In the genomic region with DNA sequence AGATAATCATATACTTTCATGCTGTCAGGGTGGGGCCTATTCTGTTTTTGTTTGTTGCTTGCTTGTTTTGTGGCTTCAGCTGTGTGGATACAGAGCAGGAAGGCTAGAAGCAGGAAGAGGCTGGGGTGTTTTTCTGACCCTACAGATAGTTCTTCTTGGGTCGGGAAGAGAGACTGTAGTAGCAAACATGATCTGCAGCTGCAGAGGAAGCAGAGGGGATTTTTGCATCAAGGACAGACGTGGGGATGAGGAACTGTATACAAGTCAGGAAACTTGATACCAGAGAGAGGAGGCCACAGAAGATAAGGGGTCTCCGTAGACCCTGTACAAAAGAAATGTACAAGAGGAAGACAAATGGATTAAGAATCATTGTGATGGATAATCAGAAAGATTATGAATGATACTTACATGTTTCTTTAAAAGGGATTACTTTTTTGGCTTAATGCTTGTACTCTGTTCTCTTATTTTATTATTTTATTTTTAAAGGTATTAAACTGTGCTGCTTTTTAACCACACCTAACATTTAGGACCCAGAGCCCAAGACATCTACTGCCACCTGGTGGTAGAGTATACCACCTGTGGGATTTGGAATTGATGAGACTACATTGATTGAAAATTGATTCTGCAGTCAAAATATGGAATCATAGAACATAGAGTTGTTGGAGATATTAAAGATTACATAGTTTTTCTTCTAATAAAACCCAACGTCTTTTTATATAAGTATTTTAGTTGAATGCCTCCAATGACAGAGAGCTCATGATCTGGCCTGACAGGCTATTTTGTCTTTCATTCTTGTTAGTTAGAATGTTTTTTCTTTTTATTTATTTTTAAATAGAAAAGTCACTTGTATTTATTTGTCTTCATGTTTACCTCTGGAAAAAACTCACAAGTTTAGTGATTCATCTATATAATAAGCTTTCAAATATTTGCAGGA, we compare ENCODE assay signal across 8 cellular contexts. TPM values are rescaled to one million over a fixed set of nuclear protein-coding genes. Genes with fewer than 3 reads are reported as not detected.
DNase-seq lines count a peak whose midpoint lies in the region; ATAC-seq and TF ChIP-seq lines count a peak whose summit lies in the region.

No MANE protein-coding gene starts in this region.

- H3K79me2 ChIP-seq in trophoblast cell (ENCODE audit: control insufficient read depth, insufficient read depth, low read length, poor library complexity) = no peaks in the 10 kb centered on the region

- H3K14ac ChIP-seq in trophoblast cell (ENCODE audit: low read length) = no peak overlapping the region

- TF ChIP-seq RAD21 in Ishikawa (IDR thresholded peaks at IDR 0.05; ENCODE audit: low read depth) = peak; percentile 81

- H3K18ac ChIP-seq in trophoblast cell (ENCODE audit: low read length) = no peak overlapping the region

- no peak overlapping the region for H2AK5ac ChIP-seq in trophoblast cell (ENCODE audit: low read length)

- no peaks in the 10 kb centered on the region for H3K9me3 ChIP-seq in trophoblast cell (ENCODE audit: insufficient read depth, low read depth, low read length)
- no peaks in the 10 kb centered on the region for H3K9me3 ChIP-seq in aorta (ENCODE audit: control insufficient read depth, low read length)

- H2BK12ac ChIP-seq in trophoblast cell (ENCODE audit: low read length) = no peak overlapping the region

- no CpG with 5 or more reads among the region's 4 CpGs for WGBS in trophoblast cell (ENCODE audit: extremely low coverage, insufficient coverage, insufficient read length)
- 38 to 40% methylated on average over 4 of the region's 4 CpGs for WGBS in aorta, 2 donors

- intact Hi-C loops in aorta (cut with DNase I) = loop anchor here (1.0 to 5.0 kb wide), 3 partner anchors 42 to 62 kb away; no protein-coding TSS in a partner anchor

- no peaks in the 10 kb centered on the region for H3K27me3 ChIP-seq in trophoblast cell (ENCODE audit: insufficient read depth, low read length)
- H3K27me3 ChIP-seq in aorta (ENCODE audit: control insufficient read depth in 1 of 2, insufficient read depth in 2 of 2, low read length in 1 of 2) = no peaks in the 10 kb centered on the region

- H3K4me3 ChIP-seq in trophoblast cell (ENCODE audit: low read depth, low read length) (no peak overlapping the region), aorta (ENCODE audit: low read length in 2 of 2) (no peak overlapping the region)

- ATAC-seq in aorta (ENCODE audit: low FRiP score) (no peak), GM21825 (IDR thresholded peaks at IDR 0.05; ENCODE audit: unreplicated experiment) (no peak)

- H3K4me2 ChIP-seq in trophoblast cell (ENCODE audit: low read length) = no peak overlapping the region

- DNase-seq in DMS79 treated with DMSO at 0.1 percent for 48 hours (lab: John Stamatoyannopoulos, UW) (peak; percentile 26), DMS79 (lab: John Stamatoyannopoulos, UW) (no peak), RKO (ENCODE audit: low spot score) (peak; percentile 42), fibroblast of peridontal ligament (ENCODE audit: extremely low read depth) (peak; percentile 56), trophoblast cell (peak; percentile 14 to 78), aorta (no peak)

- no peak overlapping the region for H3K9ac ChIP-seq in trophoblast cell (ENCODE audit: low read length)

- no peak overlapping the region for H4K12ac ChIP-seq in trophoblast cell (ENCODE audit: low read depth, low read length)

- H2BK120ac ChIP-seq in trophoblast cell (ENCODE audit: insufficient read depth, low read length, poor library complexity) = no peak overlapping the region

- H2AFZ ChIP-seq in trophoblast cell (ENCODE audit: insufficient read depth, low read length, poor library complexity) = no peak overlapping the region

- no peaks in the 10 kb centered on the region for H3K79me1 ChIP-seq in trophoblast cell (ENCODE audit: low read length)

- no peak overlapping the region for H4K8ac ChIP-seq in trophoblast cell (ENCODE audit: low read depth, low read length)

- H3K23ac ChIP-seq in trophoblast cell (ENCODE audit: low read length) = no peak overlapping the region

- H3K4me1 ChIP-seq in trophoblast cell (ENCODE audit: control insufficient read depth in 1 of 2, insufficient read depth in 2 of 2, low read length in 2 of 2) (peaks cover 0 to 2% of the 10 kb centered on the region in 2 experiments), aorta (ENCODE audit: control insufficient read depth in 1 of 2, insufficient read depth in 2 of 2, low read length in 2 of 2) (peaks cover 3 to 9% of the 10 kb centered on the region in 2 donors)

- H4K91ac ChIP-seq in trophoblast cell (ENCODE audit: low read depth, low read length) = no peak overlapping the region

- no peak overlapping the region for H3K4ac ChIP-seq in trophoblast cell (ENCODE audit: low read depth, low read length)

- peaks cover 0 to 1% of the 10 kb centered on the region in 2 experiments for H3K36me3 ChIP-seq in trophoblast cell (ENCODE audit: control insufficient read depth in 1 of 2, insufficient read depth in 2 of 2, low read length in 2 of 2)
- H3K36me3 ChIP-seq in aorta (ENCODE audit: control insufficient read depth in 1 of 2, insufficient read depth in 2 of 2, low read length in 1 of 2) = no peaks in the 10 kb centered on the region

- TF ChIP-seq EP300 in Ishikawa (IDR thresholded peaks at IDR 0.05; ENCODE audit: borderline replicate concordance) = no peak

- H3K27ac ChIP-seq in trophoblast cell (ENCODE audit: low read depth, low read length) (no peak overlapping the region), aorta (ENCODE audit: low read depth in 1 of 2, low read length in 2 of 2) (no peak overlapping the region)

- H2BK5ac ChIP-seq in trophoblast cell (ENCODE audit: low read depth, low read length, poor library complexity) = no peak overlapping the region

TF ChIP-seq in Ishikawa, 13 proteins besides CTCF, POLR2A, EP300 and RAD21:
- TF ChIP-seq NFIC (IDR thresholded peaks at IDR 0.05) = no peak
- TF ChIP-seq YY1 (IDR thresholded peaks at IDR 0.05; ENCODE audit: low read depth) = no peak
- no peak for TF ChIP-seq FOXM1 (IDR thresholded peaks at IDR 0.05; ENCODE audit: borderline replicate concordance, low read depth)
- TF ChIP-seq CEBPB (IDR thresholded peaks at IDR 0.05) = no peak
- TF ChIP-seq ZBTB7A (IDR thresholded peaks at IDR 0.05; ENCODE audit: low read depth) = no peak
- TF ChIP-seq, protein P1, sequence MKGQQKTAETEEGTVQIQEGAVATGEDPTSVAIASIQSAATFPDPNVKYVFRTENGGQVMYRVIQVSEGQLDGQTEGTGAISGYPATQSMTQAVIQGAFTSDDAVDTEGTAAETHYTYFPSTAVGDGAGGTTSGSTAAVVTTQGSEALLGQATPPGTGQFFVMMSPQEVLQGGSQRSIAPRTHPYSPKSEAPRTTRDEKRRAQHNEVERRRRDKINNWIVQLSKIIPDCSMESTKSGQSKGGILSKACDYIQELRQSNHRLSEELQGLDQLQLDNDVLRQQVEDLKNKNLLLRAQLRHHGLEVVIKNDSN (IDR thresholded peaks at IDR 0.05) = no peak
- TF ChIP-seq, protein P2, sequence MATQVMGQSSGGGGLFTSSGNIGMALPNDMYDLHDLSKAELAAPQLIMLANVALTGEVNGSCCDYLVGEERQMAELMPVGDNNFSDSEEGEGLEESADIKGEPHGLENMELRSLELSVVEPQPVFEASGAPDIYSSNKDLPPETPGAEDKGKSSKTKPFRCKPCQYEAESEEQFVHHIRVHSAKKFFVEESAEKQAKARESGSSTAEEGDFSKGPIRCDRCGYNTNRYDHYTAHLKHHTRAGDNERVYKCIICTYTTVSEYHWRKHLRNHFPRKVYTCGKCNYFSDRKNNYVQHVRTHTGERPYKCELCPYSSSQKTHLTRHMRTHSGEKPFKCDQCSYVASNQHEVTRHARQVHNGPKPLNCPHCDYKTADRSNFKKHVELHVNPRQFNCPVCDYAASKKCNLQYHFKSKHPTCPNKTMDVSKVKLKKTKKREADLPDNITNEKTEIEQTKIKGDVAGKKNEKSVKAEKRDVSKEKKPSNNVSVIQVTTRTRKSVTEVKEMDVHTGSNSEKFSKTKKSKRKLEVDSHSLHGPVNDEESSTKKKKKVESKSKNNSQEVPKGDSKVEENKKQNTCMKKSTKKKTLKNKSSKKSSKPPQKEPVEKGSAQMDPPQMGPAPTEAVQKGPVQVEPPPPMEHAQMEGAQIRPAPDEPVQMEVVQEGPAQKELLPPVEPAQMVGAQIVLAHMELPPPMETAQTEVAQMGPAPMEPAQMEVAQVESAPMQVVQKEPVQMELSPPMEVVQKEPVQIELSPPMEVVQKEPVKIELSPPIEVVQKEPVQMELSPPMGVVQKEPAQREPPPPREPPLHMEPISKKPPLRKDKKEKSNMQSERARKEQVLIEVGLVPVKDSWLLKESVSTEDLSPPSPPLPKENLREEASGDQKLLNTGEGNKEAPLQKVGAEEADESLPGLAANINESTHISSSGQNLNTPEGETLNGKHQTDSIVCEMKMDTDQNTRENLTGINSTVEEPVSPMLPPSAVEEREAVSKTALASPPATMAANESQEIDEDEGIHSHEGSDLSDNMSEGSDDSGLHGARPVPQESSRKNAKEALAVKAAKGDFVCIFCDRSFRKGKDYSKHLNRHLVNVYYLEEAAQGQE (IDR thresholded peaks at IDR 0.05; ENCODE audit: low read depth) = no peak
- TF ChIP-seq, protein P3, sequence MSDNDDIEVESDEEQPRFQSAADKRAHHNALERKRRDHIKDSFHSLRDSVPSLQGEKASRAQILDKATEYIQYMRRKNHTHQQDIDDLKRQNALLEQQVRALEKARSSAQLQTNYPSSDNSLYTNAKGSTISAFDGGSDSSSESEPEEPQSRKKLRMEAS (IDR thresholded peaks at IDR 0.05) = no peak
- no peak for TF ChIP-seq EGR1 (IDR thresholded peaks at IDR 0.05)
- TF ChIP-seq CREB1 (IDR thresholded peaks at IDR 0.05; ENCODE audit: low read depth) = no peak
- TF ChIP-seq TAF1 (IDR thresholded peaks at IDR 0.05; ENCODE audit: low read depth) = no peak
- no peak for TF ChIP-seq TEAD4 (IDR thresholded peaks at IDR 0.05)
- TF ChIP-seq TCF12 (IDR thresholded peaks at IDR 0.05; ENCODE audit: low read depth) = no peak

RNA-seq across cellular contexts. Expression of a gene that starts 46.1 kb away (rescaled TPM):
- 52.5 and 53.9 TPM in 2 replicates for polyA plus RNA-seq in trophoblast cell (2013)
- 100 to 1,000 TPM; 257 to 436 TPM for total RNA-seq in aorta
- polyA plus RNA-seq in aorta = 10 to 100 TPM; 32.6 to 46.4 TPM

Comparison
In these comparisons a context has a peak if more than half of its experiments do, and no peak if none do; other contexts are left out.
1. DNase-seq: peak in DMS79 treated with DMSO at 0.1 percent for 48 hours (single experiment), RKO (single experiment), fibroblast of peridontal ligament (single experiment) and trophoblast cell (2 of 2); none in DMS79 (single experiment) and aorta (0 of 2).